ENCODE assay signal across 22 cellular contexts in genomic region chr1:229209816-229210215, GRCh38.
DNase-seq lines count a peak whose midpoint lies in the region; ATAC-seq and TF ChIP-seq lines count a peak whose summit lies in the region.
"Had no signal": no experiment of that assay in that cellular context is flagged by ENCODE, and none has a peak within 500 bp of the region (broad histone marks: within the 10 kb centered on the region; RNA-seq: fewer than 3 reads in every experiment).

No MANE protein-coding gene starts in this region.

- H3K79me2 ChIP-seq in hepatocyte (no peaks in the 10 kb centered on the region), PC-9 (ENCODE audit: low read depth) (no peaks in the 10 kb centered on the region)

- peak overlapping the region; percentile 71; the same call in 1 of the 2 replicates for H3K27ac ChIP-seq in C4-2B
- peak overlapping the region in 3 of 5 donors; percentile 38 to 88 (median 52) for H3K27ac ChIP-seq in adrenal gland
- H3K27ac ChIP-seq in hepatocyte, result peak overlapping the region; percentile 96
- no peak overlapping the region for H3K27ac ChIP-seq in PC-9
- H3K27ac ChIP-seq: breast epithelium, gastrocnemius medialis, transverse colon had no signal

- no peak for TF ChIP-seq CTCF in C4-2B (conservative IDR thresholded peaks at IDR 0.05)
- TF ChIP-seq CTCF in adrenal gland (IDR thresholded peaks at IDR 0.05), result no peak
- no peak for TF ChIP-seq CTCF in hepatocyte (IDR thresholded peaks at IDR 0.05; ENCODE audit: poor library complexity)
- TF ChIP-seq CTCF in osteocyte (IDR thresholded peaks at IDR 0.05), result no peak
- no peak for TF ChIP-seq CTCF in PC-9 (conservative IDR thresholded peaks at IDR 0.05)
- no peak for TF ChIP-seq CTCF in BE2C (IDR thresholded peaks at IDR 0.05; ENCODE audit: low read depth, low read length)

- H3K4me1 Mint-ChIP-seq in osteocyte (ENCODE audit: unreplicated experiment), result no peaks in the 10 kb centered on the region

- H3K27me3 ChIP-seq in adrenal gland (no peaks in the 10 kb centered on the region), hepatocyte (no peaks in the 10 kb centered on the region), PC-9 (ENCODE audit: insufficient read depth, low read depth) (peaks cover 53% of the 10 kb centered on the region), BE2C (no peaks in the 10 kb centered on the region)
- H3K27me3 ChIP-seq: breast epithelium, gastrocnemius medialis, ovary, transverse colon had no signal

- no peak overlapping the region for H3K27ac Mint-ChIP-seq in osteocyte (ENCODE audit: unreplicated experiment)
- H3K27ac Mint-ChIP-seq: activated CD4-positive, alpha-beta memory T cell treated with anti-CD3 and anti-CD28 coated beads for 36 hours; activated naive CD4-positive, alpha-beta T cell treated with anti-CD3 and anti-CD28 coated beads, Interleukin-2, amount 50 U/mL, for 24 hours; T-helper 1 cell treated with Interleukin-12 subunit alpha and Interleukin-12 subunit beta and Interleukin-4 antibody, amounts not matched to agents 30 μg/mL and 1 μg/mL, for 36 hours had no signal

- H3F3A ChIP-seq in PC-9 (ENCODE audit: insufficient read depth, low read depth), result no peaks in the 10 kb centered on the region; the same call in 1 of the 2 replicates

- H4K20me1 ChIP-seq in hepatocyte (ENCODE audit: insufficient read depth, poor library complexity, severe bottlenecking) (no peaks in the 10 kb centered on the region), PC-9 (ENCODE audit: insufficient read depth) (no peaks in the 10 kb centered on the region)

- intact Hi-C loops in adrenal gland (cut with DNase I) (no loop called here), PC-9 (cut with micrococcal nuclease; ENCODE audit: unreplicated experiment) (no loop called here)

- no TSS peak for BruUV-seq in PC-9 (replicated peaks; lab: Mats Ljungman, UMichigan)

- H3K36me3 Mint-ChIP-seq in osteocyte (ENCODE audit: unreplicated experiment), result no peaks in the 10 kb centered on the region
- H3K36me3 Mint-ChIP-seq: activated CD4-positive, alpha-beta memory T cell treated with anti-CD3 and anti-CD28 coated beads for 36 hours; activated naive CD4-positive, alpha-beta T cell treated with anti-CD3 and anti-CD28 coated beads, Interleukin-2, amount 50 U/mL, for 24 hours had no signal

- H3K9me3 Mint-ChIP-seq in osteocyte (ENCODE audit: unreplicated experiment), result peaks cover 7% of the 10 kb centered on the region
- H3K9me3 Mint-ChIP-seq: activated CD4-positive, alpha-beta memory T cell treated with anti-CD3 and anti-CD28 coated beads for 36 hours; activated naive CD4-positive, alpha-beta T cell treated with anti-CD3 and anti-CD28 coated beads, Interleukin-2, amount 50 U/mL, for 24 hours; activated T-cell treated with anti-CD3 and anti-CD28 coated beads, Interleukin-2, amount 50 U/mL, for 4 hours had no signal

- CTCF ChIA-PET in PC-9 (lab: Charles Lee), result no interaction called here

- H3K9me3 ChIP-seq in adrenal gland (replicated peaks in 1 of 3), result no peaks in the 10 kb centered on the region
- no peaks in the 10 kb centered on the region for H3K9me3 ChIP-seq in hepatocyte (ENCODE audit: low read depth)
- peaks cover 6% of the 10 kb centered on the region; the same call in 1 of the 2 replicates for H3K9me3 ChIP-seq in PC-9 (ENCODE audit: insufficient read depth, low read depth)
- no peaks in the 10 kb centered on the region for H3K9me3 ChIP-seq in BE2C
- H3K9me3 ChIP-seq: breast epithelium, gastrocnemius medialis, ovary, transverse colon had no signal

- H3K4me3 ChIP-seq in adrenal gland (no peak overlapping the region), hepatocyte (no peak overlapping the region), PC-9 (no peak overlapping the region), BE2C (ENCODE audit: low read depth, low read length) (no peak overlapping the region)
- H3K4me3 ChIP-seq: breast epithelium, gastrocnemius medialis, ovary, transverse colon had no signal

- peaks cover 11 to 29% of the 10 kb centered on the region in 2 donors for H3K4me1 ChIP-seq in adrenal gland (replicated peaks in 1 of 2)
- peaks cover 39% of the 10 kb centered on the region for H3K4me1 ChIP-seq in hepatocyte (ENCODE audit: insufficient read depth)
- H3K4me1 ChIP-seq in PC-9 (replicated peaks; ENCODE audit: insufficient read depth), result no peaks in the 10 kb centered on the region
- H3K4me1 ChIP-seq in BE2C, result peaks cover 7% of the 10 kb centered on the region
- H3K4me1 ChIP-seq: transverse colon had no signal

- H3K9me2 ChIP-seq in hepatocyte (replicated peaks; ENCODE audit: insufficient read depth), result no peaks in the 10 kb centered on the region
- H3K9me2 ChIP-seq in PC-9 (ENCODE audit: insufficient read depth), result no peaks in the 10 kb centered on the region

- H3K4me2 ChIP-seq in hepatocyte (peak overlapping the region; percentile 41), PC-9 (no peak overlapping the region)

- 30 to 47% (median 39%) methylated on average over 4 of the region's 4 CpGs for WGBS in adrenal gland, 4 donors
- 42% methylated on average over 4 of the region's 4 CpGs for WGBS in hepatocyte (ENCODE audit: low lambda C conversion rate, missing lambda C conversion rate)

- TF ChIP-seq POLR2A in adrenal gland (IDR thresholded peaks at IDR 0.05), result no peak

- no peaks in the 10 kb centered on the region for H3K36me3 ChIP-seq in adrenal gland (replicated peaks in 1 of 2)
- H3K36me3 ChIP-seq in hepatocyte (replicated peaks; ENCODE audit: insufficient read depth, low read depth), result no peaks in the 10 kb centered on the region
- no peaks in the 10 kb centered on the region for H3K36me3 ChIP-seq in PC-9 (ENCODE audit: low read depth)
- no peaks in the 10 kb centered on the region for H3K36me3 ChIP-seq in BE2C
- H3K36me3 ChIP-seq: breast epithelium, gastrocnemius medialis, ovary, transverse colon had no signal

- peak in 5 of 7 donors; percentile 32 to 62 (median 45) for DNase-seq in adrenal gland
- DNase-seq in hepatocyte (ENCODE audit: low spot score), result peak; percentile 76
- DNase-seq in osteocyte (ENCODE audit: extremely low spot score, unreplicated experiment), result peak; percentile 15
- DNase-seq in PC-9, result no peak
- DNase-seq in NCI-H1694 (lab: John Stamatoyannopoulos, UW), result no peak
- no peak for DNase-seq in BE2C
- DNase-seq: activated CD4-positive, alpha-beta memory T cell treated with anti-CD3 and anti-CD28 coated beads for 36 hours; activated T-cell treated with anti-CD3 and anti-CD28 coated beads, Interleukin-2, amount 50 U/mL, for 4 hours; C1 segment of cervical spinal cord; gastrocnemius medialis; NCI-H1092; NCI-H2029 treated with DMSO at 0.1 percent for 48 hours; NCI-H526 treated with DMSO at 0.1 percent for 48 hours; SHP77 treated with DMSO at 0.1 percent for 48 hours; stimulated activated naive CD8-positive, alpha-beta T cell treated with anti-CD3 and anti-CD28 coated beads, Interleukin-15, Interleukin-2, amounts not matched to agents 100 U/mL and 50 U/mL, for 24 hours; transverse colon had no signal

- peaks cover 30% of the 10 kb centered on the region for H3K27me3 Mint-ChIP-seq in osteocyte (ENCODE audit: unreplicated experiment)
- H3K27me3 Mint-ChIP-seq: activated CD4-positive, alpha-beta memory T cell treated with anti-CD3 and anti-CD28 coated beads for 36 hours; activated naive CD4-positive, alpha-beta T cell treated with anti-CD3 and anti-CD28 coated beads, Interleukin-2, amount 50 U/mL, for 24 hours had no signal

- no peak overlapping the region for H2AFZ ChIP-seq in hepatocyte
- H2AFZ ChIP-seq in PC-9, result no peak overlapping the region

- no peak overlapping the region for H3K4me3 Mint-ChIP-seq in osteocyte (ENCODE audit: unreplicated experiment)
- H3K4me3 Mint-ChIP-seq: activated CD4-positive, alpha-beta memory T cell treated with anti-CD3 and anti-CD28 coated beads for 36 hours; activated naive CD4-positive, alpha-beta T cell treated with anti-CD3 and anti-CD28 coated beads, Interleukin-2, amount 50 U/mL, for 24 hours; activated T-cell treated with anti-CD3 and anti-CD28 coated beads, Interleukin-2, amount 50 U/mL, for 4 hours; T-helper 1 cell treated with Interleukin-12 subunit alpha and Interleukin-12 subunit beta and Interleukin-4 antibody, amounts not matched to agents 30 μg/mL and 1 μg/mL, for 36 hours had no signal

- no peak for ATAC-seq in GM21515 (IDR thresholded peaks at IDR 0.05; ENCODE audit: unreplicated experiment)
- ATAC-seq: gastrocnemius medialis had no signal

- POLR2A ChIA-PET in PC-9 (lab: Charles Lee; ENCODE audit: unreplicated experiment), result no interaction called here

Comparison
In these comparisons a context has a peak if more than half of its experiments do, and no peak if none do; other contexts are left out.
1. DNase-seq: peak in adrenal gland (5 of 7), hepatocyte (single experiment) and osteocyte (single experiment); none in PC-9 (0 of 2), NCI-H1694 (single experiment) and BE2C (single experiment).